17 cellular contexts compared by ENCODE assay signal in the genomic region with DNA sequence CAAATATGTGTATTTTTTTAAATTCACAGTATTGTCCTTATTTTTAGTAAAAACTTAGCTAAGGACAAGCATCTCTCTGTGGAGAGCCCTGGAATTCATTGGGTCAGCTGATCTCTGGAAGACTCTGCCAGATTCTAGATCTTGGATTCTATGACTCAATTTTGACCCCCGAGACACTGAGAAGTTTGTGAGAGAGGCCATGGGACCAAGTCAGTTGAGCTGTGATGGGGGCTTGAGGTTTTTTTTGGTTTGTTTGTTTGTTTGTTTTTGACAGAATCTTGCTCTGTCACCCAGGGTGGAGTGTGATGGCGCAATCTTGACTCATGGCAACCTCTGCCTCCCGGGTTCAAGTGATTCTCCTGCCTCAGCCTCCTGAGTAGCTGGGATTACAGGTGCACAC. TPM values are rescaled to one million over a fixed set of nuclear protein-coding genes. Genes with fewer than 3 reads are reported as not detected.
A peak's percentile ranks its signal among the peaks of the same experiment; 100 is the strongest.
DNase-seq lines count a peak whose midpoint lies in the region; ATAC-seq and TF ChIP-seq lines count a peak whose summit lies in the region.
"Had no signal": no experiment of that assay in that cellular context is flagged by ENCODE, and none has a peak within 500 bp of the region (broad histone marks: within the 10 kb centered on the region; RNA-seq: fewer than 3 reads in every experiment).

No MANE protein-coding gene starts in this region.

- no peak overlapping the region for H3K4me3 Mint-ChIP-seq in stimulated activated effector memory CD8-positive, alpha-beta T cell treated with anti-CD3 and anti-CD28 coated beads, Interleukin-12 subunit alpha, Interleukin-12 subunit beta, amount 100 ng/mL, for 72 hours
- H3K4me3 Mint-ChIP-seq: memory B cell, nephron progenitor cell, T-helper 17 cell had no signal

- no peak for ATAC-seq in stimulated activated effector memory CD8-positive, alpha-beta T cell treated with anti-CD3 and anti-CD28 coated beads, Interleukin-12 subunit alpha, Interleukin-12 subunit beta, amount 100 ng/mL, for 72 hours
- ATAC-seq in HG02884 (IDR thresholded peaks at IDR 0.05; ENCODE audit: unreplicated experiment) (no peak), HG02798 (IDR thresholded peaks at IDR 0.05; ENCODE audit: poor library complexity, unreplicated experiment) (no peak)
- ATAC-seq: T-helper 17 cell had no signal

- H3K9me3 Mint-ChIP-seq in stimulated activated effector memory CD8-positive, alpha-beta T cell treated with anti-CD3 and anti-CD28 coated beads, Interleukin-12 subunit alpha, Interleukin-12 subunit beta, amount 100 ng/mL, for 72 hours: no peaks in the 10 kb centered on the region
- H3K9me3 Mint-ChIP-seq: memory B cell, nephron progenitor cell had no signal

- peak overlapping the region; percentile 43 for H3K27ac Mint-ChIP-seq in stimulated activated effector memory CD8-positive, alpha-beta T cell treated with anti-CD3 and anti-CD28 coated beads, Interleukin-12 subunit alpha, Interleukin-12 subunit beta, amount 100 ng/mL, for 72 hours
- H3K27ac Mint-ChIP-seq: memory B cell, T-helper 17 cell had no signal

- no peak for TF ChIP-seq CTCF in fibroblast of mammary gland (conservative IDR thresholded peaks at IDR 0.05; ENCODE audit: control insufficient read depth, insufficient read depth, low read depth, low read length)

- no peak overlapping the region for H3K4me3 ChIP-seq in fibroblast of mammary gland (ENCODE audit: control insufficient read depth, low read depth, low read length)
- H3K4me3 ChIP-seq: upper lobe of left lung had no signal

- peak; percentile 30 for DNase-seq in AG08396 (ENCODE audit: low spot score)
- DNase-seq in RPMI7951 (ENCODE audit: low read depth): peak; percentile 24
- DNase-seq in fibroblast of mammary gland (ENCODE audit: low read depth): peak; percentile 62
- DNase-seq in stimulated activated effector memory CD8-positive, alpha-beta T cell treated with anti-CD3 and anti-CD28 coated beads, Interleukin-12 subunit alpha, Interleukin-12 subunit beta, amount 100 ng/mL, for 72 hours (ENCODE audit: low spot score in 2 of 2): no peak
- DNase-seq in occipital lobe (lab: John Stamatoyannopoulos, UW): no peak
- no peak for DNase-seq in inferior parietal cortex (ENCODE audit: extremely low spot score)
- DNase-seq: activated naive CD4-positive, alpha-beta T cell; Calu3; NCI-H1092; NCI-H2171; nephron progenitor cell; stimulated activated CD4-positive, alpha-beta T cell treated with anti-CD3 and anti-CD28 coated beads, Interleukin-1b, Interleukin-23, amount 100 ng/mL, for 48 hours; T-helper 17 cell; upper lobe of left lung had no signal

- H3K4me1 Mint-ChIP-seq in stimulated activated effector memory CD8-positive, alpha-beta T cell treated with anti-CD3 and anti-CD28 coated beads, Interleukin-12 subunit alpha, Interleukin-12 subunit beta, amount 100 ng/mL, for 72 hours: peaks cover 8% of the 10 kb centered on the region
- H3K4me1 Mint-ChIP-seq: T-helper 17 cell had no signal

- no peaks in the 10 kb centered on the region for H3K36me3 Mint-ChIP-seq in stimulated activated effector memory CD8-positive, alpha-beta T cell treated with anti-CD3 and anti-CD28 coated beads, Interleukin-12 subunit alpha, Interleukin-12 subunit beta, amount 100 ng/mL, for 72 hours
- H3K36me3 Mint-ChIP-seq: memory B cell had no signal

RNA-seq across cellular contexts. Expression of a gene that starts 13.5 kb away (rescaled TPM):
- 22.3 and 30.4 TPM in 2 replicates for total RNA-seq in RPMI7951 (2014; rRNA removed; shearing (Covaris generic))
- total RNA-seq in occipital lobe: 16.1 TPM

RNA-seq across cellular contexts. Expression of a gene that starts 44.1 kb away (rescaled TPM):
- 0.49 and 0.60 TPM in 2 replicates for total RNA-seq in RPMI7951 (2014; rRNA removed; shearing (Covaris generic))
- total RNA-seq in occipital lobe: 0.47 TPM
- total RNA-seq: Calu3, T-helper 17 cell had no signal

RNA-seq across cellular contexts. Expression of a gene that starts 53.1 kb away (rescaled TPM):
- total RNA-seq in RPMI7951 (2014; rRNA removed; shearing (Covaris generic)): 64.5 and 74.3 TPM in 2 replicates
- 54.0 TPM for total RNA-seq in occipital lobe

Comparison
In these comparisons a context has a peak if more than half of its experiments do, and no peak if none do; other contexts are left out.
1. DNase-seq: peak in AG08396 (single experiment), RPMI7951 (single experiment) and fibroblast of mammary gland (single experiment); none in stimulated activated effector memory CD8-positive, alpha-beta T cell treated with anti-CD3 and anti-CD28 coated beads, Interleukin-12 subunit alpha, Interleukin-12 subunit beta, amount 100 ng/mL, for 72 hours (0 of 2), occipital lobe (single experiment) and inferior parietal cortex (single experiment).